Comparison of ENCODE assay signal across 19 cellular contexts in genomic region chr7:116777613-116778380, GRCh38.
DNase-seq lines count a peak whose midpoint lies in the region; ATAC-seq and TF ChIP-seq lines count a peak whose summit lies in the region.
"Had no signal": no experiment of that assay in that cellular context is flagged by ENCODE, and none has a peak within 500 bp of the region (broad histone marks: within the 10 kb centered on the region; RNA-seq: fewer than 3 reads in every experiment).

No MANE protein-coding gene starts in this region.

- intact Hi-C loops in PC-3 (cut with micrococcal nuclease): loop anchor here (1.0 to 10.0 kb wide), 6 partner anchors 25 to 565 kb away; partner anchors contain the start of genes MET and TES
- intact Hi-C loops in colonic mucosa (cut with DNase I): no loop called here
- intact Hi-C loops in vagina (cut with DNase I): no loop called here

- H3F3A ChIP-seq in PC-3 (ENCODE audit: low read length, unreplicated experiment): peaks cover 10% of the 10 kb centered on the region

- peak overlapping the region; percentile 87 for H3K27ac Mint-ChIP-seq in osteocyte (ENCODE audit: unreplicated experiment)
- H3K27ac Mint-ChIP-seq: CD4-positive, alpha-beta T cell; memory B cell had no signal

- peak; percentile 48 for ATAC-seq in PC-3

- H3K27me3 Mint-ChIP-seq in osteocyte (ENCODE audit: unreplicated experiment): no peaks in the 10 kb centered on the region

- H3K79me2 ChIP-seq in PC-3 (ENCODE audit: low read length): peaks cover 30% of the 10 kb centered on the region

- H3K27me3 ChIP-seq in PC-3 (ENCODE audit: low read length): no peaks in the 10 kb centered on the region
- H3K27me3 ChIP-seq in colonic mucosa: no peaks in the 10 kb centered on the region
- H3K27me3 ChIP-seq in WERI-Rb-1 (ENCODE audit: insufficient read depth, low read depth, severe bottlenecking): no peaks in the 10 kb centered on the region
- H3K27me3 ChIP-seq in vagina: no peaks in the 10 kb centered on the region
- H3K27me3 ChIP-seq: SJCRH30, stomach had no signal

- H3K9me2 ChIP-seq in PC-3 (replicated peaks; ENCODE audit: low read length): no peaks in the 10 kb centered on the region

- BruUV-seq in PC-3 (replicated peaks; lab: Mats Ljungman, UMichigan): no TSS peak

- H3K9me3 ChIP-seq in PC-3 (ENCODE audit: low read length) (no peaks in the 10 kb centered on the region), colonic mucosa (no peaks in the 10 kb centered on the region), WERI-Rb-1 (ENCODE audit: severe bottlenecking) (no peaks in the 10 kb centered on the region), vagina (no peaks in the 10 kb centered on the region)
- H3K9me3 ChIP-seq: SJCRH30, stomach had no signal

- H3K36me3 ChIP-seq in PC-3 (ENCODE audit: low read depth, low read length) (peaks cover 63% of the 10 kb centered on the region), colonic mucosa (no peaks in the 10 kb centered on the region), WERI-Rb-1 (no peaks in the 10 kb centered on the region), vagina (no peaks in the 10 kb centered on the region)

- peak overlapping the region; percentile 53 for H3K4me3 ChIP-seq in PC-3 (ENCODE audit: low read length)
- no peak overlapping the region for H3K4me3 ChIP-seq in colonic mucosa
- no peak overlapping the region for H3K4me3 ChIP-seq in WERI-Rb-1 (ENCODE audit: low read depth, low read length)
- H3K4me3 ChIP-seq in vagina: no peak overlapping the region
- H3K4me3 ChIP-seq: SJCRH30, stomach had no signal

- peaks cover 30% of the 10 kb centered on the region for H3K36me3 Mint-ChIP-seq in osteocyte (ENCODE audit: unreplicated experiment)
- H3K36me3 Mint-ChIP-seq: memory B cell had no signal

- TF ChIP-seq CTCF in PC-3 (conservative IDR thresholded peaks at IDR 0.05; ENCODE audit: low read depth, low read length) (no peak), colonic mucosa (IDR thresholded peaks at IDR 0.05) (no peak), osteocyte (IDR thresholded peaks at IDR 0.05) (no peak), WERI-Rb-1 (IDR thresholded peaks at IDR 0.05; ENCODE audit: low read depth, low read length) (no peak), vagina (IDR thresholded peaks at IDR 0.05) (no peak)

- no peak for TF ChIP-seq POLR2A in vagina (IDR thresholded peaks at IDR 0.05)

- peaks cover 4% of the 10 kb centered on the region for H3K9me3 Mint-ChIP-seq in osteocyte (ENCODE audit: unreplicated experiment)
- H3K9me3 Mint-ChIP-seq: CD4-positive, alpha-beta T cell; memory B cell had no signal

- H3K4me1 ChIP-seq in PC-3 (ENCODE audit: insufficient read depth, low read length) (peaks cover 87% of the 10 kb centered on the region), colonic mucosa (peaks cover 15% of the 10 kb centered on the region), vagina (peaks cover 29% of the 10 kb centered on the region)

- no peaks in the 10 kb centered on the region for H4K20me1 ChIP-seq in PC-3 (ENCODE audit: low read length)

- H3K4me2 ChIP-seq in PC-3 (ENCODE audit: low read length): peak overlapping the region; percentile 75

- CTCF ChIA-PET in PC-3 (lab: Charles Lee): no interaction called here

- H3K9ac ChIP-seq in PC-3 (ENCODE audit: low read length) (peak overlapping the region; percentile 81), colonic mucosa (ENCODE audit: low read depth in 2 of 2, low read length in 2 of 2) (no peak overlapping the region)

- H3K4me1 Mint-ChIP-seq in osteocyte (ENCODE audit: unreplicated experiment): peaks cover 76% of the 10 kb centered on the region
- H3K4me1 Mint-ChIP-seq: memory B cell had no signal

- no peak overlapping the region for H3K4me3 Mint-ChIP-seq in osteocyte (ENCODE audit: unreplicated experiment)
- H3K4me3 Mint-ChIP-seq: CD4-positive, alpha-beta T cell; memory B cell had no signal

- POLR2A ChIA-PET in PC-3 (lab: Charles Lee; ENCODE audit: unreplicated experiment): interaction anchor here (1.0 kb wide), 1 partner anchor 104 kb away, joined by 3 read pairs; no protein-coding TSS in a partner anchor

- H3K27ac ChIP-seq in PC-3 (ENCODE audit: low read length): peak overlapping the region; percentile 99
- H3K27ac ChIP-seq in colonic mucosa: peak overlapping the region; percentile 2
- H3K27ac ChIP-seq in WERI-Rb-1: no peak overlapping the region
- H3K27ac ChIP-seq in vagina: no peak overlapping the region
- no peak overlapping the region for H3K27ac ChIP-seq in caudate nucleus (ENCODE audit: low read depth, low read length)
- H3K27ac ChIP-seq: HL-60, SJCRH30, VCaP had no signal

- DNase-seq in EL (peak; percentile 81), PC-3 (peak; percentile 90), colonic mucosa (no peak), osteocyte (ENCODE audit: extremely low spot score, unreplicated experiment) (no peak), WERI-Rb-1 (no peak), iPS-NIHi11 (ENCODE audit: low spot score) (no peak), vagina (ENCODE audit: extremely low spot score in 2 of 2) (no peak), caudate nucleus (lab: John Stamatoyannopoulos, UW) (no peak)
- DNase-seq: activated CD8-positive, alpha-beta memory T cell treated with anti-CD3 and anti-CD28 coated beads, Interleukin-2, amount 50 U/mL, for 4 hours; CD4-positive, alpha-beta T cell; effector memory CD4-positive, alpha-beta T cell; hippocampal formation; MV-4-11; NCI-H446 treated with DMSO at 0.1 percent for 48 hours; SJCRH30; stomach had no signal

- H2AFZ ChIP-seq in PC-3 (ENCODE audit: low read length): no peak overlapping the region

Comparison
In these comparisons a context has a peak if more than half of its experiments do, and no peak if none do; other contexts are left out.
1. DNase-seq: peak in EL (single experiment) and PC-3 (single experiment); none in colonic mucosa (single experiment), osteocyte (single experiment), WERI-Rb-1 (single experiment), iPS-NIHi11 (single experiment), vagina (0 of 2) and caudate nucleus (0 of 61).
2. H3K27ac ChIP-seq: peak in PC-3 (single experiment) and colonic mucosa (single experiment); none in WERI-Rb-1 (single experiment), vagina (single experiment) and caudate nucleus (single experiment).